9 cellular contexts compared by ENCODE assay signal in the genomic region with DNA sequence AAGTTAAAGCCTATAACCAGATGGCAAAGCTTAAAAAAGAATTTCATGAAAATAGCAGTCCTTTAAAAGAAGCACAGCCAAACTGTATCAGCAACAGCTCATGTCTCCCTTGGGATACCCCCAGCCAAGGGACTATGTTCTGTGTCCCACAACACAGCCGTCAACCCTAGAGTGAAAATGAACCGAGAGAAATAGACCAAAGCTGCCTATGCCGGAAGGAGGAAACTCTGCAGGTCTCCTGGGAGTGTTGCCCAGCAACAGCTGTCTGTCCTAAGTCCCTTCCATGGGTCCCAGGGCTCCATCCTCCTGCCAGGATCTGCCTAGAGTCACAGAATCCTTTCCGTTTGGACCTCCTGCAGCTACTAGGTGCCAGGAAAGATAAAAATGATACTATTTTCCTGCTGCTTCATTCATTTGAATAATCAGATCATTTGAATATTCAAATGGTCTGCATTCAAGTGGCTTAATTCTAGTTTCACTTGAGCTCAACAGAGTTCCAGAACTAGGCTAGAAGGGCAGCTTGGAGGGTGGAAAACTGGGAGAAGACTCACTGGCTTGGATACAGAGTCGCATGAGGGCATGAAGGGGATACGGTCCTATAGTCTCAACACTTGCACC. TPM values are rescaled to one million over a fixed set of nuclear protein-coding genes. Genes with fewer than 3 reads are reported as not detected.
DNase-seq lines count a peak whose midpoint lies in the region; ATAC-seq, FAIRE-seq and TF ChIP-seq lines count a peak whose summit lies in the region.
"Had no signal": no experiment of that assay in that cellular context is flagged by ENCODE, and none has a peak within 500 bp of the region (broad histone marks: within the 10 kb centered on the region; RNA-seq: fewer than 3 reads in every experiment).

No MANE protein-coding gene starts in this region.

- intact Hi-C loops in ascending aorta (cut with DNase I) = no loop called here

- no peaks in the 10 kb centered on the region; the same call in 1 of the 2 replicates for H3K9me3 ChIP-seq in BLaER1
- no peaks in the 10 kb centered on the region for H3K9me3 ChIP-seq in ascending aorta

- H3K9ac ChIP-seq in BLaER1 = peak overlapping the region; percentile 62; the same call in 1 of the 2 replicates

- H3K36me3 ChIP-seq in BLaER1 (peaks cover 38% of the 10 kb centered on the region), ascending aorta (peaks cover 35 to 46% of the 10 kb centered on the region in 2 donors)

- peak overlapping the region; percentile 91 for H3K4me2 ChIP-seq in BLaER1

- no peaks in the 10 kb centered on the region for H4K20me1 ChIP-seq in BLaER1

- H3K27ac ChIP-seq in BLaER1 (peak overlapping the region; percentile 84), ascending aorta (peak overlapping the region; percentile 30 to 59)

- peak overlapping the region; percentile 50 for H3K4me3 ChIP-seq in BLaER1
- no peak overlapping the region for H3K4me3 ChIP-seq in ascending aorta

- DNase-seq in GM19239 (ENCODE audit: insufficient read length, low spot score) (no peak), ascending aorta (ENCODE audit: low spot score in 2 of 2) (no peak), GF-D8 (lab: John Stamatoyannopoulos, UW) (no peak), NCI-H748 (lab: John Stamatoyannopoulos, UW; ENCODE audit: unreplicated experiment) (no peak), NCI-H774 (lab: John Stamatoyannopoulos, UW) (no peak), H4 (ENCODE audit: low spot score) (no peak)
- DNase-seq: MV-4-11 had no signal

- FAIRE-seq in GM19239 (lab: Jason Lieb, UNC) = peak; percentile 92

- H3K4me1 ChIP-seq in BLaER1 = peaks cover 79% of the 10 kb centered on the region
- peaks cover 3 to 7% of the 10 kb centered on the region in 2 donors for H3K4me1 ChIP-seq in ascending aorta

- ATAC-seq in HG03066 (IDR thresholded peaks at IDR 0.05; ENCODE audit: low read depth, unreplicated experiment) = peak; percentile 77

- no peaks in the 10 kb centered on the region for H3K27me3 ChIP-seq in BLaER1
- H3K27me3 ChIP-seq in ascending aorta = no peaks in the 10 kb centered on the region

- no peak for TF ChIP-seq CTCF in ascending aorta (IDR thresholded peaks at IDR 0.05)

RNA-seq across cellular contexts. Expression of gene TRANK1, which starts 53.1 kb away (rescaled TPM):
- total RNA-seq in ascending aorta = 14.8 TPM
- total RNA-seq in H4 (2014; rRNA removed; shearing (Covaris generic)) = 9.7 and 11.4 TPM in 2 replicates
